1 cellular context compared by ENCODE assay signal in genomic region chr10:114095676-114096331, GRCh38.
TF ChIP-seq lines count a peak whose summit lies in the region.

No MANE protein-coding gene starts in this region.

TF ChIP-seq in HepG2, 621 proteins besides CTCF, POLR2A, EP300 and RAD21 (continued from another document):
- no peak for TF ChIP-seq ZBTB4 (CRISPR knock-in tag; IDR thresholded peaks at IDR 0.05; ENCODE audit: borderline replicate concordance)
- no peak for TF ChIP-seq KMT2A (CRISPR knock-in tag; IDR thresholded peaks at IDR 0.05)
- no peak for TF ChIP-seq ZNF563 (CRISPR knock-in tag; IDR thresholded peaks at IDR 0.05)
- no peak for TF ChIP-seq RBAK (CRISPR knock-in tag; IDR thresholded peaks at IDR 0.05)
- no peak for TF ChIP-seq ZNF232 (CRISPR knock-in tag; IDR thresholded peaks at IDR 0.05; ENCODE audit: borderline replicate concordance)
- TF ChIP-seq ZNF552 (CRISPR knock-in tag; IDR thresholded peaks at IDR 0.05; ENCODE audit: borderline replicate concordance): no peak
- TF ChIP-seq ZNF776 (CRISPR knock-in tag; IDR thresholded peaks at IDR 0.05): no peak
- TF ChIP-seq PLSCR1 (CRISPR knock-in tag; IDR thresholded peaks at IDR 0.05; ENCODE audit: borderline replicate concordance): no peak
- TF ChIP-seq U2AF2 (IDR thresholded peaks at IDR 0.05; ENCODE audit: low read depth, low read length): no peak
- no peak for TF ChIP-seq RFX5 (IDR thresholded peaks at IDR 0.05; ENCODE audit: low read depth, low read length)
- TF ChIP-seq SMC3 (IDR thresholded peaks at IDR 0.05; ENCODE audit: low read length): no peak
- TF ChIP-seq ZNF235 (CRISPR knock-in tag; IDR thresholded peaks at IDR 0.05; ENCODE audit: borderline replicate concordance): no peak
